In the genomic region with DNA sequence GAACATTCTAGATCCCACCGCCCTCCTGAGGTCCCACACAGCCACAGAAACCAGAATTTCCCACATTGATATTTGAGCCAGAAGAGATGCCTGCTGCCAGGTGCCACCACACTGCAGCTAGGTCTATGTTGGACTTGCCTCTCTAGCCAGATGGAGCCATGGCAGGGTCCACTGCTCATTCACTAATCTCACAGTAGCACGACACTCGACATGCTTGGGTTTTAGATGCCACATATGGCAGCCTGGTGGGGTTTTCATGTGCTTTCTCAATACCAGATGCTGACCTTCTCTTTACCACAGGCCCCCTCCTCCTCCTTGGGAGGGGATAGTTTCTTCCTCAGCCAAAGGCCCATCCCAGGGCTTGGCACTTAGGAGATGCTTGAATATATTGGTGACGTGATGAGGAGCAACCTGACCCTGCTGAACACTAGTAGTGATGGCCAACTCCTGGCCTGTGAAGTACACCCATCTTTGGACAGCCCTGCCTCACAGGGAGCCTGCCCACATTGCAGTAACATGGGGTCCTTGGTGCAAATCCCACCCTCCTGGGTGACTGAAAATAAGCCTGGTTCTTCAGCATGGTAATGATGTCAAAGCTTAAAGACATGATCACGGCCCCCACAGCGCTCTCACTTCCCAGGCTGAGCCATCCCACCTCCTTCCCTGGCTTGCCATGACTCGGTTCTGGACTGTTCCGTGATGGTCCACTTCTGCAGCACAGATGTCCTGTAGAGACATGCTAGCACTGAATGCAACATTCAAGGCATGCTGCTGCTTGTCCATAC, we compare ENCODE assay signal across 17 cellular contexts.
"Had no signal": no experiment of that assay in that cellular context is flagged by ENCODE, and none has a peak within 500 bp of the region (broad histone marks: within the 10 kb centered on the region; RNA-seq: fewer than 3 reads in every experiment).

No MANE protein-coding gene starts in this region.

- FAIRE-seq: kidney had no signal

- H3K27me3 Mint-ChIP-seq: activated naive CD4-positive, alpha-beta T cell treated with anti-CD3 and anti-CD28 coated beads, Interleukin-2, amount 50 U/mL, for 24 hours; activated T-cell treated with anti-CD3 and anti-CD28 coated beads, Interleukin-2, amount 50 U/mL, for 24 hours had no signal

- H3K27ac ChIP-seq: adrenal gland, cardiac muscle cell, upper lobe of left lung had no signal

- DNase-seq: activated CD4-positive, alpha-beta T cell treated with anti-CD3 and anti-CD28 coated beads, Interleukin-2, amount 10 ng/mL, durations not matched to agents 7 days and 5 days; activated CD4-positive, CD25-positive, alpha-beta regulatory T cell; activated T-cell treated with anti-CD3 and anti-CD28 coated beads, Interleukin-2, amount 50 U/mL, for 24 hours; hippocampal formation; kidney; left ventricle myocardium superior; stimulated activated CD4-positive, alpha-beta T cell treated with anti-CD3 and anti-CD28 coated beads, Interleukin-4, amount 100 ng/mL, for 4 hours; stimulated activated CD8-positive, alpha-beta memory T cell treated with anti-CD3 and anti-CD28 coated beads, Interleukin-4, amount 100 ng/mL, for 48 hours; stimulated activated naive CD4-positive, alpha-beta T cell treated with Interleukin-2 at 50 U/mL for 16 hours; SW 1271; upper lobe of left lung had no signal

- H3K4me3 ChIP-seq: adrenal gland, cardiac muscle cell, smooth muscle cell, upper lobe of left lung had no signal

- H3K27me3 ChIP-seq: adrenal gland, cardiac muscle cell, upper lobe of left lung had no signal

- H3K4me1 Mint-ChIP-seq: memory B cell had no signal

- H3K36me3 ChIP-seq: adrenal gland, cardiac muscle cell, upper lobe of left lung had no signal

- ATAC-seq: left ventricle myocardium superior; natural killer cell treated with Interleukin-12 subunit alpha and Interleukin-12 subunit beta and Interleukin-15 and Interleukin-18, amount 100 ng/mL, for 72 hours had no signal

- H3K36me3 Mint-ChIP-seq: memory B cell; natural killer cell treated with Interleukin-12 subunit alpha and Interleukin-12 subunit beta and Interleukin-15 and Interleukin-18, amount 100 ng/mL, for 72 hours had no signal

- H3K27ac Mint-ChIP-seq: activated CD4-positive, alpha-beta T cell treated with anti-CD3 and anti-CD28 coated beads, Interleukin-2, amount 10 ng/mL, durations not matched to agents 7 days and 5 days; activated naive CD4-positive, alpha-beta T cell treated with anti-CD3 and anti-CD28 coated beads, Interleukin-2, amount 50 U/mL, for 24 hours; activated T-cell treated with anti-CD3 and anti-CD28 coated beads, Interleukin-2, amount 50 U/mL, for 24 hours; memory B cell; natural killer cell treated with Interleukin-12 subunit alpha and Interleukin-12 subunit beta and Interleukin-15 and Interleukin-18, amount 100 ng/mL, for 72 hours had no signal

- H3K9me3 Mint-ChIP-seq: activated CD4-positive, alpha-beta T cell treated with anti-CD3 and anti-CD28 coated beads, Interleukin-2, amount 10 ng/mL, durations not matched to agents 7 days and 5 days; natural killer cell treated with Interleukin-12 subunit alpha and Interleukin-12 subunit beta and Interleukin-15 and Interleukin-18, amount 100 ng/mL, for 72 hours had no signal

- H3K4me3 Mint-ChIP-seq: activated CD4-positive, alpha-beta T cell treated with anti-CD3 and anti-CD28 coated beads, Interleukin-2, amount 10 ng/mL, durations not matched to agents 7 days and 5 days; activated naive CD4-positive, alpha-beta T cell treated with anti-CD3 and anti-CD28 coated beads, Interleukin-2, amount 50 U/mL, for 24 hours; activated T-cell treated with anti-CD3 and anti-CD28 coated beads, Interleukin-2, amount 50 U/mL, for 24 hours; memory B cell; natural killer cell treated with Interleukin-12 subunit alpha and Interleukin-12 subunit beta and Interleukin-15 and Interleukin-18, amount 100 ng/mL, for 72 hours had no signal
